16 cellular contexts compared by ENCODE assay signal in genomic region chr2:29024882-29025430, GRCh38. TPM values are rescaled to one million over a fixed set of nuclear protein-coding genes. Genes with fewer than 3 reads are reported as not detected.
"Had no signal": no experiment of that assay in that cellular context is flagged by ENCODE, and none has a peak within 500 bp of the region (broad histone marks: within the 10 kb centered on the region; RNA-seq: fewer than 3 reads in every experiment).

No MANE protein-coding gene starts in this region.

- H3K27me3 Mint-ChIP-seq: activated naive CD4-positive, alpha-beta T cell treated with anti-CD3 and anti-CD28 coated beads, Interleukin-2, amount 50 U/mL, for 24 hours; central memory CD8-positive, alpha-beta T cell had no signal

- DNase-seq: activated CD8-positive, alpha-beta memory T cell treated with anti-CD3 and anti-CD28 coated beads for 24 hours; amniotic stem cell; body of pancreas; cortex of kidney; effector CD8-positive, alpha-beta T cell; hippocampal formation; kidney glomerular epithelial cell; lower lobe of right lung; midbrain; T1000; thyroid gland; uterus had no signal

- H3K9me3 Mint-ChIP-seq: activated naive CD4-positive, alpha-beta T cell treated with anti-CD3 and anti-CD28 coated beads, Interleukin-2, amount 50 U/mL, for 24 hours; central memory CD8-positive, alpha-beta T cell had no signal

- H3K4me3 Mint-ChIP-seq: activated naive CD4-positive, alpha-beta T cell treated with anti-CD3 and anti-CD28 coated beads, Interleukin-2, amount 50 U/mL, for 24 hours; central memory CD8-positive, alpha-beta T cell had no signal

- H3K36me3 Mint-ChIP-seq: activated naive CD4-positive, alpha-beta T cell treated with anti-CD3 and anti-CD28 coated beads, Interleukin-2, amount 50 U/mL, for 24 hours had no signal

- H3K4me3 ChIP-seq: body of pancreas, lower lobe of right lung, right atrium auricular region, skin epidermis, thyroid gland, uterus had no signal

- H3K27ac Mint-ChIP-seq: activated naive CD4-positive, alpha-beta T cell treated with anti-CD3 and anti-CD28 coated beads, Interleukin-2, amount 50 U/mL, for 24 hours had no signal

- ATAC-seq: body of pancreas, lower lobe of right lung had no signal

RNA-seq across cellular contexts. Expression of gene PCARE, which starts 49.4 kb away (rescaled TPM):
- total RNA-seq: body of pancreas, uterus had no signal
